ENCODE assay signal across 10 cellular contexts in genomic region chr4:89299153-89299789, GRCh38. TPM values are rescaled to one million over a fixed set of nuclear protein-coding genes. Genes with fewer than 3 reads are reported as not detected.
DNase-seq lines count a peak whose midpoint lies in the region; ATAC-seq and TF ChIP-seq lines count a peak whose summit lies in the region.
"Had no signal": no experiment of that assay in that cellular context is flagged by ENCODE, and none has a peak within 500 bp of the region (broad histone marks: within the 10 kb centered on the region; RNA-seq: fewer than 3 reads in every experiment).

No MANE protein-coding gene starts in this region.

- H3K79me2 ChIP-seq in neural progenitor cell (ENCODE audit: low read depth): no peaks in the 10 kb centered on the region

- H3K4me1 ChIP-seq in colonic mucosa (peaks cover 14% of the 10 kb centered on the region), neural progenitor cell (no peaks in the 10 kb centered on the region)

- no peaks in the 10 kb centered on the region for H3K9me3 Mint-ChIP-seq in neural progenitor cell
- H3K9me3 Mint-ChIP-seq: neural crest cell had no signal

- H3K27ac Mint-ChIP-seq in neural progenitor cell: no peak overlapping the region

- H3K27ac ChIP-seq in colonic mucosa (peak overlapping the region; percentile 83), neural progenitor cell (no peak overlapping the region)

- H3K27me3 ChIP-seq in colonic mucosa (no peaks in the 10 kb centered on the region), neural progenitor cell (no peaks in the 10 kb centered on the region)

- H3K36me3 Mint-ChIP-seq in neural progenitor cell: no peaks in the 10 kb centered on the region

- H4K20me1 ChIP-seq in neural progenitor cell (ENCODE audit: low read depth): no peaks in the 10 kb centered on the region

- peak overlapping the region; percentile 30 for H3K4me3 ChIP-seq in GM08714 (ENCODE audit: low read length)
- H3K4me3 ChIP-seq in colonic mucosa: peak overlapping the region; percentile 20
- no peak overlapping the region for H3K4me3 ChIP-seq in neural progenitor cell

- H3K36me3 ChIP-seq in colonic mucosa: no peaks in the 10 kb centered on the region
- no peaks in the 10 kb centered on the region for H3K36me3 ChIP-seq in neural progenitor cell

- H2AFZ ChIP-seq in neural progenitor cell (replicated peaks): peak overlapping the region; percentile 37

- H3K9me3 ChIP-seq in colonic mucosa: no peaks in the 10 kb centered on the region
- no peaks in the 10 kb centered on the region for H3K9me3 ChIP-seq in neural progenitor cell (ENCODE audit: low read depth)

- intact Hi-C loops in colonic mucosa (cut with DNase I): no loop called here

- no peak for TF ChIP-seq CTCF in colonic mucosa (IDR thresholded peaks at IDR 0.05)
- no peak for TF ChIP-seq CTCF in neural progenitor cell (IDR thresholded peaks at IDR 0.05)

- DNase-seq in colonic mucosa (peak; percentile 47), neural progenitor cell (ENCODE audit: low spot score) (no peak), DMS79 treated with DMSO at 0.1 percent for 48 hours (lab: John Stamatoyannopoulos, UW) (no peak), GDM1 (lab: John Stamatoyannopoulos, UW) (no peak), NCI-H2081 treated with DMSO at 0.1 percent for 48 hours (lab: John Stamatoyannopoulos, UW) (no peak), hepatic stellate cell (ENCODE audit: low spot score) (no peak)

- H3K9ac ChIP-seq in colonic mucosa (ENCODE audit: low read depth in 2 of 2, low read length in 2 of 2) (peak overlapping the region; percentile 4 to 60), neural progenitor cell (no peak overlapping the region)

- no peaks in the 10 kb centered on the region for H3K27me3 Mint-ChIP-seq in neural progenitor cell (ENCODE audit: insufficient read depth, low read depth)

- H3F3A ChIP-seq in neural progenitor cell (ENCODE audit: low read depth): no peaks in the 10 kb centered on the region

- no peak overlapping the region for H3K4me2 ChIP-seq in neural progenitor cell

- peaks cover 4% of the 10 kb centered on the region for H3K4me1 Mint-ChIP-seq in neural progenitor cell
- H3K4me1 Mint-ChIP-seq: neural crest cell had no signal

- no peak overlapping the region for H3K4me3 Mint-ChIP-seq in neural progenitor cell
- H3K4me3 Mint-ChIP-seq: neural crest cell had no signal

- peak; percentile 45 for ATAC-seq in HG03432 (IDR thresholded peaks at IDR 0.05; ENCODE audit: unreplicated experiment)
- ATAC-seq: HCT116 had no signal

RNA-seq across cellular contexts. Expression of gene GPRIN3, which starts 8.3 kb away (rescaled TPM):
- total RNA-seq in colonic mucosa (10 to 100 TPM; 22.5 to 26.8 TPM), neural progenitor cell (ENCODE audit: low replicate concordance) (0.15 TPM in 2 replicates)

Comparison
In these comparisons a context has a peak if more than half of its experiments do, and no peak if none do; other contexts are left out.
1. RNA of gene GPRIN3, which starts 8.3 kb away (total RNA-seq): 22.5 to 26.8 TPM in colonic mucosa; 0.15 TPM in neural progenitor cell; every median in the first group is over 10 times any median in the second.